Comparison of ENCODE assay signal across 23 cellular contexts in genomic region chr7:21851445-21852043, GRCh38.
DNase-seq lines count a peak whose midpoint lies in the region; ATAC-seq and TF ChIP-seq lines count a peak whose summit lies in the region.
"Had no signal": no experiment of that assay in that cellular context is flagged by ENCODE, and none has a peak within 500 bp of the region (broad histone marks: within the 10 kb centered on the region; RNA-seq: fewer than 3 reads in every experiment).

No MANE protein-coding gene starts in this region.

- no peak overlapping the region for H2AK5ac ChIP-seq in neuronal stem cell (ENCODE audit: low read depth, low read length)

- no peak overlapping the region for H3K4me3 ChIP-seq in astrocyte of the spinal cord (ENCODE audit: low read depth, low read length)
- no peak overlapping the region for H3K4me3 ChIP-seq in neuronal stem cell (ENCODE audit: low read length in 2 of 2)
- H3K4me3 ChIP-seq: A549, gastrocnemius medialis, uterus had no signal

- H3K4me1 Mint-ChIP-seq in activated T-cell treated with anti-CD3 and anti-CD28 coated beads, Interleukin-2, amount 50 U/mL, for 24 hours (ENCODE audit: low read depth), result peaks cover 27% of the 10 kb centered on the region
- H3K4me1 Mint-ChIP-seq: nephron had no signal

- no peak overlapping the region for H3K27ac ChIP-seq in neuronal stem cell (replicated peaks; ENCODE audit: low read length)
- H3K27ac ChIP-seq: A549, epithelial cell of prostate, gastrocnemius medialis, KMS-11, uterus, WERI-Rb-1 had no signal

- H3K27me3 Mint-ChIP-seq in activated T-cell treated with anti-CD3 and anti-CD28 coated beads, Interleukin-2, amount 50 U/mL, for 24 hours, result no peaks in the 10 kb centered on the region

- peaks cover 6% of the 10 kb centered on the region for H3K9me3 Mint-ChIP-seq in activated T-cell treated with anti-CD3 and anti-CD28 coated beads, Interleukin-2, amount 50 U/mL, for 24 hours
- H3K9me3 Mint-ChIP-seq: nephron had no signal

- no peak overlapping the region for H3K4me2 ChIP-seq in neuronal stem cell (ENCODE audit: insufficient read depth, low read length, poor library complexity, severe bottlenecking)
- H3K4me2 ChIP-seq: A549, KMS-11 had no signal

- no peak overlapping the region for H3K23ac ChIP-seq in neuronal stem cell (ENCODE audit: low read depth, low read length, poor library complexity)

- no peak for ATAC-seq in left ventricle myocardium superior
- ATAC-seq: A549, gastrocnemius medialis, Panc1 had no signal

- no peak overlapping the region for H4K91ac ChIP-seq in neuronal stem cell (ENCODE audit: low read depth, low read length, poor library complexity)

- no peak overlapping the region for H2BK12ac ChIP-seq in neuronal stem cell (ENCODE audit: low read length)

- no peak for TF ChIP-seq CTCF in astrocyte of the spinal cord (IDR thresholded peaks at IDR 0.05; ENCODE audit: low read depth, low read length)
- TF ChIP-seq CTCF in GM13977 (IDR thresholded peaks at IDR 0.05; ENCODE audit: extremely low read depth, insufficient read depth, missing control alignments), result no peak

- H3K4ac ChIP-seq in neuronal stem cell (ENCODE audit: low read length), result no peak overlapping the region

- peak overlapping the region; percentile 80 for H3K27ac Mint-ChIP-seq in activated T-cell treated with anti-CD3 and anti-CD28 coated beads, Interleukin-2, amount 50 U/mL, for 24 hours
- H3K27ac Mint-ChIP-seq: nephron had no signal

- no peak overlapping the region for H4K8ac ChIP-seq in neuronal stem cell (ENCODE audit: low read depth, low read length)

- no peak overlapping the region for H2BK120ac ChIP-seq in neuronal stem cell (ENCODE audit: low read depth, low read length)

- no peaks in the 10 kb centered on the region for H3K27me3 ChIP-seq in neuronal stem cell (ENCODE audit: control insufficient read depth in 3 of 3, insufficient read depth in 3 of 3, low read depth in 1 of 3, low read length in 3 of 3)
- H3K27me3 ChIP-seq: gastrocnemius medialis, uterus had no signal

- peak overlapping the region; percentile 37 for H2AFZ ChIP-seq in neuronal stem cell (ENCODE audit: low read length)

- no peak overlapping the region for H2BK15ac ChIP-seq in neuronal stem cell (ENCODE audit: low read length)

- no peaks in the 10 kb centered on the region for H3K9me3 ChIP-seq in neuronal stem cell (replicated peaks in 1 of 2; ENCODE audit: control insufficient read depth in 2 of 2, insufficient read depth in 1 of 2, low read depth in 1 of 2, low read length in 2 of 2)
- H3K9me3 ChIP-seq: A549, gastrocnemius medialis, uterus had no signal

- no peak overlapping the region for H3K9ac ChIP-seq in neuronal stem cell (ENCODE audit: low read depth, low read length, poor library complexity)
- H3K9ac ChIP-seq: KMS-11 had no signal

- DNase-seq in activated T-cell treated with anti-CD3 and anti-CD28 coated beads, Interleukin-2, amount 50 U/mL, for 24 hours, result no peak
- DNase-seq in activated T-cell treated with anti-CD3 and anti-CD28 coated beads, Interleukin-2, amount 50 U/mL, for 1 hour, result no peak
- DNase-seq in RPMI7951 (ENCODE audit: low read depth) (peak; percentile 46), astrocyte of the spinal cord (ENCODE audit: low read depth, low spot score) (peak; percentile 31), neuronal stem cell (ENCODE audit: low spot score) (no peak), GDM1 (lab: John Stamatoyannopoulos, UW) (no peak), left ventricle myocardium superior (no peak), GM13977 (ENCODE audit: low spot score) (no peak)
- DNase-seq: amniotic stem cell; cortex of kidney; gastrocnemius medialis; GF-D8; GOT3; NCI-H1417 treated with DMSO at 0.1 percent for 48 hours; stimulated activated CD4-positive, alpha-beta T cell treated with anti-CD3 and anti-CD28 coated beads, Interleukin-15, amount 100 ng/mL, for 24 hours; SW 1271; uterus; WERI-Rb-1 had no signal

- no peaks in the 10 kb centered on the region for H3K4me1 ChIP-seq in neuronal stem cell (ENCODE audit: control insufficient read depth in 2 of 2, insufficient read depth in 1 of 2, low read depth in 1 of 2, low read length in 2 of 2)
- H3K4me1 ChIP-seq: A549, gastrocnemius medialis, uterus had no signal

- intact Hi-C loops in left ventricle myocardium superior (cut with micrococcal nuclease), result no loop called here

- H3K18ac ChIP-seq in neuronal stem cell (ENCODE audit: low read length), result no peak overlapping the region

- H3K4me3 Mint-ChIP-seq in activated T-cell treated with anti-CD3 and anti-CD28 coated beads, Interleukin-2, amount 50 U/mL, for 24 hours, result peak overlapping the region; percentile 6
- H3K4me3 Mint-ChIP-seq: nephron had no signal

- no peaks in the 10 kb centered on the region for H3K79me1 ChIP-seq in neuronal stem cell (ENCODE audit: low read depth, low read length)

- no peaks in the 10 kb centered on the region for H3K36me3 ChIP-seq in neuronal stem cell (replicated peaks in 1 of 2; ENCODE audit: control insufficient read depth in 2 of 2, insufficient read depth in 2 of 2, low read length in 2 of 2)
- H3K36me3 ChIP-seq: gastrocnemius medialis, uterus, WERI-Rb-1 had no signal

- no peak overlapping the region for H3K14ac ChIP-seq in neuronal stem cell (ENCODE audit: low read length)

- in situ Hi-C loops in astrocyte of the spinal cord (cut with HindIII; ENCODE audit: low sequenced_read_pairs), result no loop called here
- in situ Hi-C loops in GM13977 (cut with MboI; ENCODE audit: low pct_unique_long_range_greater_than_20kb, low sequenced_read_pairs, unreplicated experiment), result no loop called here

- no peaks in the 10 kb centered on the region for H3K36me3 Mint-ChIP-seq in activated T-cell treated with anti-CD3 and anti-CD28 coated beads, Interleukin-2, amount 50 U/mL, for 24 hours (ENCODE audit: low read depth)

- no CpG with 5 or more reads among the region's 6 CpGs for WGBS in neuronal stem cell (ENCODE audit: extremely low coverage in 2 of 2, insufficient read length in 2 of 2, insufficient replicate concordance in 1 of 2), 2 donors

- H2BK5ac ChIP-seq in neuronal stem cell (ENCODE audit: low read length), result no peak overlapping the region

Comparison
In these comparisons a context has a peak if more than half of its experiments do, and no peak if none do; other contexts are left out.
1. DNase-seq: peak in RPMI7951 (single experiment) and astrocyte of the spinal cord (single experiment); none in activated T-cell treated with anti-CD3 and anti-CD28 coated beads, Interleukin-2, amount 50 U/mL, for 24 hours (single experiment), activated T-cell treated with anti-CD3 and anti-CD28 coated beads, Interleukin-2, amount 50 U/mL, for 1 hour (single experiment), neuronal stem cell (single experiment), GDM1 (single experiment), left ventricle myocardium superior (single experiment) and GM13977 (single experiment).